In the genomic region with DNA sequence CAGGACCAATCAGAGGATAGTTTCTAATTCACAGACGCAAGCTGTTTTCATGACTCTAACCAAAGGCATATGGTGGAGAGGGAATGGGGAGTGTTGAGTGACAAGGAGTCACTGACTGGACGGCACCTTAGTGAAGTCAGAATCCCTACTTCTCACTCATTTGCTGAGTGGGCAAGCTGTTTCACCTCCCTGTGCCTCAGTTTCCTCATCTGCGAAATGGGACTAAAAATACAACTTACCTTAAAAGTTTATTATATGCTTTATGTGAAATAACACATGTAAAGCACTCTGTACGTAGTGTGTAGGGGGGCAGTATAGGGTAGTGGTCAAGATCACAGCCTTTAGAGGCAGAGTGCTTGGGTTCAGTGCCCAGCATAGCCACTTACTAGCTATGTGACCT, we compare ENCODE assay signal across 22 cellular contexts.
A peak's percentile ranks its signal among the peaks of the same experiment; 100 is the strongest.
DNase-seq lines count a peak whose midpoint lies in the region; ATAC-seq and TF ChIP-seq lines count a peak whose summit lies in the region.
"Had no signal": no experiment of that assay in that cellular context is flagged by ENCODE, and none has a peak within 500 bp of the region (broad histone marks: within the 10 kb centered on the region; RNA-seq: fewer than 3 reads in every experiment).

No MANE protein-coding gene starts in this region.

- no peak for DNase-seq in activated naive CD8-positive, alpha-beta T cell treated with anti-CD3 and anti-CD28 coated beads, Interleukin-2, amount 50 U/mL, for 24 hours
- DNase-seq in activated naive CD8-positive, alpha-beta T cell treated with anti-CD3 and anti-CD28 coated beads for 36 hours = no peak
- DNase-seq in activated T-helper 1 cell treated with anti-CD3 and anti-CD28 coated beads, Interleukin-12 subunit alpha, Interleukin-12 subunit beta, Interleukin-2, Interleukin-4 antibody, amounts not matched to agents 30 ng/mL and 10 ng/mL and 1 ng/mL, durations not matched to agents 14 hours and 24 hours and 36 hours (ENCODE audit: low spot score) = no peak
- DNase-seq in mesothelial cell of epicardium (ENCODE audit: low spot score in 2 of 2, unreplicated experiment in 2 of 2) = no peak
- no peak for DNase-seq in aorta
- no peak for DNase-seq in activated CD8-positive, alpha-beta T cell treated with anti-CD3 and anti-CD28 coated beads for 36 hours
- no peak for DNase-seq in stimulated activated naive CD8-positive, alpha-beta T cell treated with anti-CD3 and anti-CD28 coated beads, Interleukin-15, amount 100 ng/mL, for 72 hours
- DNase-seq in left ventricle myocardium superior = no peak
- DNase-seq: activated CD4-positive, alpha-beta T cell treated with anti-CD3 and anti-CD28 coated beads, Interleukin-2, amount 10 ng/mL, durations not matched to agents 7 days and 5 days; activated CD8-positive, alpha-beta memory T cell treated with anti-CD3 and anti-CD28 coated beads, Interleukin-2, amount 50 U/mL, for 48 hours; BE2C; Calu3; GOT3; NCI-H1105 treated with DMSO at 0.1 percent for 48 hours; NCI-H2081; stimulated activated CD4-positive, alpha-beta T cell treated with anti-CD3 and anti-CD28 coated beads, Interleukin-2, amount 100 ng/mL, for 24 hours; stimulated activated naive CD4-positive, alpha-beta T cell; tibial artery had no signal

- H3K36me3 Mint-ChIP-seq in activated naive CD8-positive, alpha-beta T cell treated with anti-CD3 and anti-CD28 coated beads, Interleukin-2, amount 50 U/mL, for 24 hours (ENCODE audit: low read depth) = peaks cover 8% of the 10 kb centered on the region
- H3K36me3 Mint-ChIP-seq in activated naive CD8-positive, alpha-beta T cell treated with anti-CD3 and anti-CD28 coated beads for 36 hours = peaks cover 7% of the 10 kb centered on the region
- peaks cover 63% of the 10 kb centered on the region for H3K36me3 Mint-ChIP-seq in activated T-helper 1 cell treated with anti-CD3 and anti-CD28 coated beads, Interleukin-12 subunit alpha, Interleukin-12 subunit beta, Interleukin-2, Interleukin-4 antibody, amounts not matched to agents 30 ng/mL and 10 ng/mL and 1 ng/mL, durations not matched to agents 14 hours and 24 hours and 36 hours (ENCODE audit: low read depth)
- H3K36me3 Mint-ChIP-seq in mesothelial cell of epicardium = peaks cover 2% of the 10 kb centered on the region
- H3K36me3 Mint-ChIP-seq in activated CD8-positive, alpha-beta T cell treated with anti-CD3 and anti-CD28 coated beads for 36 hours (ENCODE audit: low read depth) = peaks cover 4% of the 10 kb centered on the region

- peaks cover 63% of the 10 kb centered on the region for H3K4me1 Mint-ChIP-seq in activated naive CD8-positive, alpha-beta T cell treated with anti-CD3 and anti-CD28 coated beads, Interleukin-2, amount 50 U/mL, for 24 hours
- peaks cover 30% of the 10 kb centered on the region for H3K4me1 Mint-ChIP-seq in activated naive CD8-positive, alpha-beta T cell treated with anti-CD3 and anti-CD28 coated beads for 36 hours
- peaks cover 87% of the 10 kb centered on the region for H3K4me1 Mint-ChIP-seq in activated T-helper 1 cell treated with anti-CD3 and anti-CD28 coated beads, Interleukin-12 subunit alpha, Interleukin-12 subunit beta, Interleukin-2, Interleukin-4 antibody, amounts not matched to agents 30 ng/mL and 10 ng/mL and 1 ng/mL, durations not matched to agents 14 hours and 24 hours and 36 hours (ENCODE audit: low read depth)
- H3K4me1 Mint-ChIP-seq in mesothelial cell of epicardium = peaks cover 39% of the 10 kb centered on the region
- peaks cover 40% of the 10 kb centered on the region for H3K4me1 Mint-ChIP-seq in activated CD8-positive, alpha-beta T cell treated with anti-CD3 and anti-CD28 coated beads for 36 hours (ENCODE audit: low read depth)
- H3K4me1 Mint-ChIP-seq in stimulated activated naive CD8-positive, alpha-beta T cell treated with anti-CD3 and anti-CD28 coated beads, Interleukin-15, amount 100 ng/mL, for 72 hours = peaks cover 58% of the 10 kb centered on the region

- H3K4me3 Mint-ChIP-seq in activated naive CD8-positive, alpha-beta T cell treated with anti-CD3 and anti-CD28 coated beads, Interleukin-2, amount 50 U/mL, for 24 hours = no peak overlapping the region
- no peak overlapping the region for H3K4me3 Mint-ChIP-seq in activated naive CD8-positive, alpha-beta T cell treated with anti-CD3 and anti-CD28 coated beads for 36 hours
- H3K4me3 Mint-ChIP-seq in activated T-helper 1 cell treated with anti-CD3 and anti-CD28 coated beads, Interleukin-12 subunit alpha, Interleukin-12 subunit beta, Interleukin-2, Interleukin-4 antibody, amounts not matched to agents 30 ng/mL and 10 ng/mL and 1 ng/mL, durations not matched to agents 14 hours and 24 hours and 36 hours = peak overlapping the region; percentile 4
- H3K4me3 Mint-ChIP-seq in mesothelial cell of epicardium = no peak overlapping the region
- no peak overlapping the region for H3K4me3 Mint-ChIP-seq in activated CD8-positive, alpha-beta T cell treated with anti-CD3 and anti-CD28 coated beads for 36 hours
- no peak overlapping the region for H3K4me3 Mint-ChIP-seq in stimulated activated naive CD8-positive, alpha-beta T cell treated with anti-CD3 and anti-CD28 coated beads, Interleukin-15, amount 100 ng/mL, for 72 hours
- H3K4me3 Mint-ChIP-seq: activated CD4-positive, alpha-beta T cell treated with anti-CD3 and anti-CD28 coated beads, Interleukin-2, amount 10 ng/mL, durations not matched to agents 7 days and 5 days; neural crest cell had no signal

- peaks cover 2 to 6% of the 10 kb centered on the region in 2 donors for H3K36me3 ChIP-seq in aorta (ENCODE audit: control insufficient read depth in 1 of 2, insufficient read depth in 2 of 2, low read length in 1 of 2)
- H3K36me3 ChIP-seq: adrenal gland, BE2C, tibial artery had no signal

- H3K4me1 ChIP-seq in aorta (ENCODE audit: control insufficient read depth in 1 of 2, insufficient read depth in 2 of 2, low read length in 2 of 2) = no peaks in the 10 kb centered on the region
- H3K4me1 ChIP-seq: BE2C had no signal

- CTCF ChIA-PET in activated CD8-positive, alpha-beta T cell treated with anti-CD3 and anti-CD28 coated beads for 36 hours (lab: Charles Lee) = interaction anchor here (1.2 to 1.6 kb wide), 4 partner anchors 9 to 128 kb away, joined by 3 to 5 read pairs (median 4); no protein-coding TSS in a partner anchor

- no peaks in the 10 kb centered on the region for H3K27me3 ChIP-seq in aorta (ENCODE audit: control insufficient read depth in 1 of 2, insufficient read depth in 2 of 2, low read length in 1 of 2)
- H3K27me3 ChIP-seq: adrenal gland, BE2C, heart right ventricle, tibial artery had no signal

- no peaks in the 10 kb centered on the region for H3K9me3 Mint-ChIP-seq in activated naive CD8-positive, alpha-beta T cell treated with anti-CD3 and anti-CD28 coated beads, Interleukin-2, amount 50 U/mL, for 24 hours
- no peaks in the 10 kb centered on the region for H3K9me3 Mint-ChIP-seq in activated naive CD8-positive, alpha-beta T cell treated with anti-CD3 and anti-CD28 coated beads for 36 hours
- H3K9me3 Mint-ChIP-seq in activated T-helper 1 cell treated with anti-CD3 and anti-CD28 coated beads, Interleukin-12 subunit alpha, Interleukin-12 subunit beta, Interleukin-2, Interleukin-4 antibody, amounts not matched to agents 30 ng/mL and 10 ng/mL and 1 ng/mL, durations not matched to agents 14 hours and 24 hours and 36 hours = peaks cover 2% of the 10 kb centered on the region
- H3K9me3 Mint-ChIP-seq in mesothelial cell of epicardium = no peaks in the 10 kb centered on the region
- no peaks in the 10 kb centered on the region for H3K9me3 Mint-ChIP-seq in activated CD8-positive, alpha-beta T cell treated with anti-CD3 and anti-CD28 coated beads for 36 hours
- H3K9me3 Mint-ChIP-seq in stimulated activated naive CD8-positive, alpha-beta T cell treated with anti-CD3 and anti-CD28 coated beads, Interleukin-15, amount 100 ng/mL, for 72 hours = no peaks in the 10 kb centered on the region
- H3K9me3 Mint-ChIP-seq: activated CD4-positive, alpha-beta T cell treated with anti-CD3 and anti-CD28 coated beads, Interleukin-2, amount 10 ng/mL, durations not matched to agents 7 days and 5 days; neural crest cell had no signal

- peaks cover 18% of the 10 kb centered on the region for H3K27me3 Mint-ChIP-seq in activated naive CD8-positive, alpha-beta T cell treated with anti-CD3 and anti-CD28 coated beads, Interleukin-2, amount 50 U/mL, for 24 hours
- peaks cover 46% of the 10 kb centered on the region for H3K27me3 Mint-ChIP-seq in activated naive CD8-positive, alpha-beta T cell treated with anti-CD3 and anti-CD28 coated beads for 36 hours
- H3K27me3 Mint-ChIP-seq in activated T-helper 1 cell treated with anti-CD3 and anti-CD28 coated beads, Interleukin-12 subunit alpha, Interleukin-12 subunit beta, Interleukin-2, Interleukin-4 antibody, amounts not matched to agents 30 ng/mL and 10 ng/mL and 1 ng/mL, durations not matched to agents 14 hours and 24 hours and 36 hours (ENCODE audit: insufficient read depth) = no peaks in the 10 kb centered on the region
- H3K27me3 Mint-ChIP-seq in mesothelial cell of epicardium (ENCODE audit: low read depth) = peaks cover 1% of the 10 kb centered on the region
- peaks cover 3% of the 10 kb centered on the region for H3K27me3 Mint-ChIP-seq in activated CD8-positive, alpha-beta T cell treated with anti-CD3 and anti-CD28 coated beads for 36 hours
- peaks cover 52% of the 10 kb centered on the region for H3K27me3 Mint-ChIP-seq in stimulated activated naive CD8-positive, alpha-beta T cell treated with anti-CD3 and anti-CD28 coated beads, Interleukin-15, amount 100 ng/mL, for 72 hours

- no peak for ATAC-seq in activated naive CD8-positive, alpha-beta T cell treated with anti-CD3 and anti-CD28 coated beads, Interleukin-2, amount 50 U/mL, for 24 hours
- ATAC-seq in aorta (ENCODE audit: low FRiP score) (peak; percentile 41), left ventricle myocardium superior (no peak)
- ATAC-seq in activated CD8-positive, alpha-beta T cell treated with anti-CD3 and anti-CD28 coated beads for 36 hours = no peak
- no peak for ATAC-seq in stimulated activated naive CD8-positive, alpha-beta T cell treated with anti-CD3 and anti-CD28 coated beads, Interleukin-15, amount 100 ng/mL, for 72 hours

- H3K9me3 ChIP-seq in aorta (ENCODE audit: control insufficient read depth, low read length) = no peaks in the 10 kb centered on the region
- H3K9me3 ChIP-seq: adrenal gland, BE2C, tibial artery had no signal

- no peak overlapping the region for H3K27ac ChIP-seq in aorta (ENCODE audit: low read depth in 1 of 2, low read length in 2 of 2)
- H3K27ac ChIP-seq: tibial artery had no signal

- POLR2A ChIA-PET in activated CD8-positive, alpha-beta T cell treated with anti-CD3 and anti-CD28 coated beads for 36 hours (lab: Charles Lee) = interaction anchor here (0.7 to 2.6 kb wide), 4 partner anchors 9 to 45 kb away, joined by 3 to 14 read pairs (median 4); no protein-coding TSS in a partner anchor

- no peak for TF ChIP-seq CTCF in mesothelial cell of epicardium (IDR thresholded peaks at IDR 0.05; ENCODE audit: unreplicated experiment)
- TF ChIP-seq CTCF in activated CD8-positive, alpha-beta T cell treated with anti-CD3 and anti-CD28 coated beads for 36 hours (IDR thresholded peaks at IDR 0.05) = no peak

- no peak overlapping the region for H3K4me3 ChIP-seq in aorta (ENCODE audit: low read length in 2 of 2)
- H3K4me3 ChIP-seq: adrenal gland, heart right ventricle, tibial artery had no signal

- intact Hi-C loops in activated T-helper 1 cell treated with anti-CD3 and anti-CD28 coated beads, Interleukin-12 subunit alpha, Interleukin-12 subunit beta, Interleukin-2, Interleukin-4 antibody, amounts not matched to agents 30 ng/mL and 10 ng/mL and 1 ng/mL, durations not matched to agents 14 hours and 24 hours and 36 hours (cut with micrococcal nuclease) = loop anchor here (1.0 to 10.0 kb wide), 3 partner anchors 22 to 1275 kb away; no protein-coding TSS in a partner anchor
- intact Hi-C loops in aorta (cut with DNase I) (no loop called here), left ventricle myocardium superior (cut with micrococcal nuclease) (no loop called here)
- intact Hi-C loops in activated CD8-positive, alpha-beta T cell treated with anti-CD3 and anti-CD28 coated beads for 36 hours (cut with micrococcal nuclease) = loop anchor here (5.0 kb wide), 1 partner anchor 33 kb away; no protein-coding TSS in a partner anchor

- peak overlapping the region; percentile 8 for H3K27ac Mint-ChIP-seq in activated naive CD8-positive, alpha-beta T cell treated with anti-CD3 and anti-CD28 coated beads, Interleukin-2, amount 50 U/mL, for 24 hours
- no peak overlapping the region for H3K27ac Mint-ChIP-seq in activated naive CD8-positive, alpha-beta T cell treated with anti-CD3 and anti-CD28 coated beads for 36 hours
- H3K27ac Mint-ChIP-seq in activated T-helper 1 cell treated with anti-CD3 and anti-CD28 coated beads, Interleukin-12 subunit alpha, Interleukin-12 subunit beta, Interleukin-2, Interleukin-4 antibody, amounts not matched to agents 30 ng/mL and 10 ng/mL and 1 ng/mL, durations not matched to agents 14 hours and 24 hours and 36 hours = peak overlapping the region; percentile 37
- H3K27ac Mint-ChIP-seq in mesothelial cell of epicardium = peak overlapping the region; percentile 23
- H3K27ac Mint-ChIP-seq in activated CD8-positive, alpha-beta T cell treated with anti-CD3 and anti-CD28 coated beads for 36 hours = no peak overlapping the region
- no peak overlapping the region for H3K27ac Mint-ChIP-seq in stimulated activated naive CD8-positive, alpha-beta T cell treated with anti-CD3 and anti-CD28 coated beads, Interleukin-15, amount 100 ng/mL, for 72 hours
- H3K27ac Mint-ChIP-seq: activated CD4-positive, alpha-beta T cell treated with anti-CD3 and anti-CD28 coated beads, Interleukin-2, amount 10 ng/mL, durations not matched to agents 7 days and 5 days; progenitor cell of endocrine pancreas had no signal

- WGBS in aorta, 2 donors = 72 to 74% methylated on average over 4 of the region's 4 CpGs

Comparison
In these comparisons a context has a peak if more than half of its experiments do, and no peak if none do; other contexts are left out.
1. H3K27ac Mint-ChIP-seq: peak in activated naive CD8-positive, alpha-beta T cell treated with anti-CD3 and anti-CD28 coated beads, Interleukin-2, amount 50 U/mL, for 24 hours (single experiment), activated T-helper 1 cell treated with anti-CD3 and anti-CD28 coated beads, Interleukin-12 subunit alpha, Interleukin-12 subunit beta, Interleukin-2, Interleukin-4 antibody, amounts not matched to agents 30 ng/mL and 10 ng/mL and 1 ng/mL, durations not matched to agents 14 hours and 24 hours and 36 hours (single experiment) and mesothelial cell of epicardium (single experiment); none in activated naive CD8-positive, alpha-beta T cell treated with anti-CD3 and anti-CD28 coated beads for 36 hours (single experiment), activated CD8-positive, alpha-beta T cell treated with anti-CD3 and anti-CD28 coated beads for 36 hours (single experiment) and stimulated activated naive CD8-positive, alpha-beta T cell treated with anti-CD3 and anti-CD28 coated beads, Interleukin-15, amount 100 ng/mL, for 72 hours (0 of 2).
2. intact Hi-C loops: an anchor here in activated T-helper 1 cell treated with anti-CD3 and anti-CD28 coated beads, Interleukin-12 subunit alpha, Interleukin-12 subunit beta, Interleukin-2, Interleukin-4 antibody, amounts not matched to agents 30 ng/mL and 10 ng/mL and 1 ng/mL, durations not matched to agents 14 hours and 24 hours and 36 hours (1.0 to 10.0 kb wide) and activated CD8-positive, alpha-beta T cell treated with anti-CD3 and anti-CD28 coated beads for 36 hours (5.0 kb wide); none called in aorta and left ventricle myocardium superior.